In the genomic region with DNA sequence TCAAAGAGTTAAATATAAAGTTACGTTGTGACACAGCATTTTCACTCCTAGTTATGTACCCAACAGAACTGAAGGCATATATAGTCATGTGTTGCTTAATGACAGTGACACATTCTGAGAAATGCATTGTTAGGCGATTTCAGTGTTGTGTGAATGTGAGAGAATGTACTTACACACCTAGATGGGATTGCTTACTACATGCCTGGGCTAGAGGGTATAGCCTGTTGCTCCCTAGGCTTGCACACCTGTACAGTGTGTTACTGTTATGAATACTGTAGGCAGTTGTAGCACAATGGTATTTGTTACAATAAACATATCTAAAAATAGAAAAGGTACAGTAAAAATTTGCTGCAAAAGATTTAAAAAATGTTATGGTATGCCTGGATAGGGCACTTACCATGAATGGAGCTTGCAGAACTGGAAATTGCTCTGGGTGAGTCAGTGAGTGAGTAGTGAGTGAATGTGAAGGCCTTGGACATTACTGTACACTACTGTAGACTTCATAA, we compare ENCODE assay signal across 12 cellular contexts.
DNase-seq lines count a peak whose midpoint lies in the region; ATAC-seq, FAIRE-seq and TF ChIP-seq lines count a peak whose summit lies in the region.
"Had no signal": no experiment of that assay in that cellular context is flagged by ENCODE, and none has a peak within 500 bp of the region (broad histone marks: within the 10 kb centered on the region; RNA-seq: fewer than 3 reads in every experiment).

No MANE protein-coding gene starts in this region.

- H3K9me3 ChIP-seq in A549, result no peaks in the 10 kb centered on the region
- H3K9me3 ChIP-seq: BLaER1, spleen had no signal

- TF ChIP-seq RAD21 in A549 (conservative IDR thresholded peaks at IDR 0.05 in 1 of 2, IDR thresholded peaks at IDR 0.05 in 1 of 2), result no peak

- ATAC-seq in A549 (peak; percentile 70 to 80; a peak in 5 of 6 replicates), GM19395 (IDR thresholded peaks at IDR 0.05; ENCODE audit: unreplicated experiment) (peak; percentile 85), HG03565 (IDR thresholded peaks at IDR 0.05; ENCODE audit: unreplicated experiment) (peak; percentile 75), HG03571 (IDR thresholded peaks at IDR 0.05; ENCODE audit: unreplicated experiment) (no peak), GM19397 (IDR thresholded peaks at IDR 0.05; ENCODE audit: unreplicated experiment) (no peak), GM21737 (IDR thresholded peaks at IDR 0.05; ENCODE audit: unreplicated experiment) (no peak)

- no peaks in the 10 kb centered on the region for H3K36me3 ChIP-seq in brain microvascular endothelial cell (replicated peaks)
- H3K36me3 ChIP-seq: BLaER1 had no signal

- TF ChIP-seq CTCF in A549 (IDR thresholded peaks at IDR 0.05) (no peak), brain microvascular endothelial cell (IDR thresholded peaks at IDR 0.05; ENCODE audit: low read depth, low read length, missing control alignments) (no peak)

- H3K4me1 ChIP-seq in A549, result peaks cover 16% of the 10 kb centered on the region
- H3K4me1 ChIP-seq: BLaER1 had no signal

- POLR2A ChIA-PET in A549 (lab: Yijun Ruan, JAX), result no interaction called here

- no peak for FAIRE-seq in A549 (lab: Jason Lieb, UNC)
- FAIRE-seq: H1 had no signal

- H3K4me3 ChIP-seq in A549, result no peak overlapping the region
- no peak overlapping the region for H3K4me3 ChIP-seq in brain microvascular endothelial cell (ENCODE audit: low read depth, low read length)
- H3K4me3 ChIP-seq: BLaER1, spleen had no signal

- 13% methylated on average over 2 of the region's 2 CpGs for WGBS in A549 (ENCODE audit: missing lambda C conversion rate)

- in situ Hi-C loops in brain microvascular endothelial cell (cut with HindIII; ENCODE audit: low pct_ligation_motif_present, low sequenced_read_pairs), result no loop called here

- H3K27ac ChIP-seq in A549, result peak overlapping the region; percentile 52 to 71; a peak in 5 of 6 replicates
- H3K27ac ChIP-seq in brain microvascular endothelial cell, result peak overlapping the region; percentile 3
- H3K27ac ChIP-seq: BLaER1 had no signal

- no peak for TF ChIP-seq POLR2A in A549 (IDR thresholded peaks at IDR 0.05; ENCODE audit: low read length)

- TF ChIP-seq EP300 in A549 (IDR thresholded peaks at IDR 0.05), result no peak

- H3K4me2 ChIP-seq in A549, result peak overlapping the region; percentile 55
- H3K4me2 ChIP-seq: BLaER1 had no signal

- no peaks in the 10 kb centered on the region for H3K27me3 ChIP-seq in brain microvascular endothelial cell (replicated peaks)
- H3K27me3 ChIP-seq: BLaER1, spleen had no signal

- CTCF ChIA-PET in A549 (lab: Yijun Ruan, JAX), result no interaction called here

- peak in 1 of 2 experiments; percentile 42 for DNase-seq in A549 (ENCODE audit: low read depth in 1 of 2, low spot score in 1 of 2)
- DNase-seq in brain microvascular endothelial cell, result peak; percentile 77
- DNase-seq in DMS53 treated with DMSO at 0.1 percent for 48 hours (lab: John Stamatoyannopoulos, UW; ENCODE audit: unreplicated experiment), result no peak
- DNase-seq: activated naive CD4-positive, alpha-beta T cell treated with anti-CD3 and anti-CD28 coated beads, Interleukin-2, amount 10 ng/mL, durations not matched to agents 7 days and 5 days; spleen had no signal

TF ChIP-seq in A549, 52 proteins besides CTCF, POLR2A, EP300 and RAD21:
- TF ChIP-seq RNF2 (IDR thresholded peaks at IDR 0.05; ENCODE audit: borderline replicate concordance, low read depth) (no peak), JUN (IDR thresholded peaks at IDR 0.05) (no peak), MAFK (IDR thresholded peaks at IDR 0.05; ENCODE audit: partially characterized antibody) (peak; percentile 67), HOXB5 (CRISPR knock-in tag; IDR thresholded peaks at IDR 0.05) (no peak), FOSL2 (IDR thresholded peaks at IDR 0.05) (0 out of 2 replicates have a peak, but pooled peaks have one; percentile 5), FOSL2 (CRISPR knock-in tag; IDR thresholded peaks at IDR 0.05) (peak; percentile 42), ZNF302 (CRISPR knock-in tag; IDR thresholded peaks at IDR 0.05) (no peak)
- TF ChIP-seq, protein P1, sequence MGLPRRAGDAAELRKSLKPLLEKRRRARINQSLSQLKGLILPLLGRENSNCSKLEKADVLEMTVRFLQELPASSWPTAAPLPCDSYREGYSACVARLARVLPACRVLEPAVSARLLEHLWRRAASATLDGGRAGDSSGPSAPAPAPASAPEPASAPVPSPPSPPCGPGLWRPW (IDR thresholded peaks at IDR 0.05), result no peak

Comparison
In these comparisons a context has a peak if more than half of its experiments do, and no peak if none do; other contexts are left out.
1. ATAC-seq: peak in A549 (2 of 2), GM19395 (single experiment) and HG03565 (single experiment); none in HG03571 (single experiment), GM19397 (single experiment) and GM21737 (single experiment).